11 cellular contexts compared by ENCODE assay signal in the genomic region with DNA sequence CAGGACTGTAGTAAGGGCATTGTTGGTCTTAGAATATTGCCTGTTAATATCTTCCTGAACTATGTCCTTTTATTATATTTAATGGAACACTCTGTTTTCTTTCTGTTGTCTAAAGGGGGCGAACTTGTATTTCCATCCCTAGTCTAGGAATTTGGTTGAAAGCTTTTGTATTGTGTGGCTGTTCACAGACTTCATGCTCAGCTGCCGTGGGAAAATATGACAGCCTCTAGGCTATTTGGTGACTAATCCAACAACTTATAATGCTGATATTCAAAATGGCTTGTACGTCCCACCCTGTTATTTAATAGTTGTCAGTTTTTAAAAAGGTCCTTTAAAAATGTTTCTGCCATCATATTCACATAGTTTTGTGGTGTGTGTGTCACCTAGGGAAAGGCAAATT.
DNase-seq lines count a peak whose midpoint lies in the region; ATAC-seq and TF ChIP-seq lines count a peak whose summit lies in the region.
"Had no signal": no experiment of that assay in that cellular context is flagged by ENCODE, and none has a peak within 500 bp of the region (broad histone marks: within the 10 kb centered on the region; RNA-seq: fewer than 3 reads in every experiment).

No MANE protein-coding gene starts in this region.

- DNase-seq in AG09309 (ENCODE audit: low read depth) (no peak), M059J (ENCODE audit: low read depth) (peak; percentile 93), dermis microvascular lymphatic vessel endothelial cell (ENCODE audit: low read depth in 2 of 2) (peak; percentile 87 to 95), mesenchymal stem cell (peak; percentile 87), OCI-M2 (lab: John Stamatoyannopoulos, UW; ENCODE audit: unreplicated experiment) (no peak), DMS153 treated with DMSO at 0.1 percent for 48 hours (lab: John Stamatoyannopoulos, UW; ENCODE audit: unreplicated experiment) (no peak)
- DNase-seq: activated CD8-positive, alpha-beta T cell treated with anti-CD3 and anti-CD28 coated beads for 36 hours; H7; NCI-H187 had no signal

- TF ChIP-seq CTCF in AG09309 (IDR thresholded peaks at IDR 0.05; ENCODE audit: control insufficient read depth, insufficient read depth, low read depth, low read length, missing control alignments): peak; percentile 39

- no peak overlapping the region for H3K23ac ChIP-seq in mesenchymal stem cell (ENCODE audit: low read length in 2 of 2)

- H3K4me1 ChIP-seq in mesenchymal stem cell (ENCODE audit: control insufficient read depth, insufficient read depth, low read depth, low read length): peaks cover 4% of the 10 kb centered on the region

- H3K14ac ChIP-seq in mesenchymal stem cell (ENCODE audit: low read length in 2 of 2): no peak overlapping the region

- H3K18ac ChIP-seq in mesenchymal stem cell (ENCODE audit: low read depth in 1 of 2, low read length in 2 of 2): no peak overlapping the region

- H3K79me1 ChIP-seq in mesenchymal stem cell (replicated peaks; ENCODE audit: low read length, poor library complexity, severe bottlenecking): peaks cover 6% of the 10 kb centered on the region

- H3K4me2 ChIP-seq in mesenchymal stem cell (ENCODE audit: low read length, poor library complexity, severe bottlenecking): no peak overlapping the region

- H3K4ac ChIP-seq in mesenchymal stem cell (ENCODE audit: low read depth in 1 of 2, low read length in 2 of 2): no peak overlapping the region

- H3K36me3 ChIP-seq in mesenchymal stem cell (ENCODE audit: control insufficient read depth in 1 of 2, insufficient read depth in 2 of 2, low read depth in 1 of 2, low read length in 2 of 2): peaks cover under 1 to 2% of the 10 kb centered on the region in 2 experiments

- H3K4me3 ChIP-seq in AG09309 (ENCODE audit: control insufficient read depth, low read depth, low read length) (no peak overlapping the region), mesenchymal stem cell (ENCODE audit: insufficient read depth in 1 of 2, low read depth in 1 of 2, low read length in 2 of 2) (no peak overlapping the region)

- H2BK5ac ChIP-seq in mesenchymal stem cell (ENCODE audit: low read depth, low read length, poor library complexity, severe bottlenecking): no peak overlapping the region

- H2AK5ac ChIP-seq in mesenchymal stem cell (ENCODE audit: low read length, severe bottlenecking): no peak overlapping the region

- 91% methylated on average over 1 of the region's 3 CpGs for WGBS in mesenchymal stem cell

- H4K8ac ChIP-seq in mesenchymal stem cell (ENCODE audit: low read length): no peak overlapping the region

- H2AFZ ChIP-seq in mesenchymal stem cell (ENCODE audit: low read depth, low read length): no peak overlapping the region

- no peaks in the 10 kb centered on the region for H3K9me3 ChIP-seq in mesenchymal stem cell (ENCODE audit: control insufficient read depth, low read length)

- ATAC-seq in GM18907 (IDR thresholded peaks at IDR 0.05; ENCODE audit: unreplicated experiment): no peak
- ATAC-seq in GM18861 (IDR thresholded peaks at IDR 0.05; ENCODE audit: unreplicated experiment): no peak
- ATAC-seq: activated CD8-positive, alpha-beta T cell treated with anti-CD3 and anti-CD28 coated beads for 36 hours had no signal

- no peak overlapping the region for H2BK15ac ChIP-seq in mesenchymal stem cell (ENCODE audit: low read depth, poor library complexity, severe bottlenecking)

- no peak overlapping the region for H4K91ac ChIP-seq in mesenchymal stem cell (ENCODE audit: low read length)

- no peak overlapping the region for H2BK12ac ChIP-seq in mesenchymal stem cell (ENCODE audit: low read length in 2 of 2)

- no peak overlapping the region for H3K27ac ChIP-seq in mesenchymal stem cell (ENCODE audit: low read length, poor library complexity, severe bottlenecking)

- H3K27me3 ChIP-seq in mesenchymal stem cell (ENCODE audit: control insufficient read depth in 1 of 2, insufficient read depth in 1 of 2, low read length in 2 of 2): no peaks in the 10 kb centered on the region

- no peak overlapping the region for H2BK120ac ChIP-seq in mesenchymal stem cell (ENCODE audit: low read depth, low read length)

- H3K9ac ChIP-seq in mesenchymal stem cell (ENCODE audit: low read length): peak overlapping the region; percentile 55

Comparison
In these comparisons a context has a peak if more than half of its experiments do, and no peak if none do; other contexts are left out.
1. DNase-seq: peak in M059J (single experiment), dermis microvascular lymphatic vessel endothelial cell (2 of 2) and mesenchymal stem cell (single experiment); none in AG09309 (single experiment), OCI-M2 (single experiment) and DMS153 treated with DMSO at 0.1 percent for 48 hours (single experiment).